ENCODE assay signal across 23 cellular contexts in the genomic region with DNA sequence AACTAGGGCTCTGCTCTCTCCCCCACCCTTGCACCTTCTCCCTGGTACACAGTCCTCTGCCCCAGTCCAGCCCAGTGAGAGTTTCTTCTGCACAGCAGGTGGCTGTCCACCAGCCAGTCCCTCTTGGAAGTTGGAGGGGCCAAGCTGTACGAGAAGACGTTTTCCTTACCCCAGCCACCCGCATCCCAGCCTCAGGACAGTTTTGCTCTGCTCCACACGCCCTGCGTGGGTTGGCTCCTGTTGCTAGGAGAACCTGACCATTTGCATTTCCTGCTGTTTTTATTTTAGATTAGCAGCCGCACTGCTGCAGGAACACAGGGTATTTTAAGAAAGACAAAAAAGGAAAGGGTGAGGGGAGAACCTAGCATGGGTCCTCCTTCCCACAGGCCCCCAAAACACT. TPM values are rescaled to one million over a fixed set of nuclear protein-coding genes. Genes with fewer than 3 reads are reported as not detected.
DNase-seq lines count a peak whose midpoint lies in the region; ATAC-seq, FAIRE-seq and TF ChIP-seq lines count a peak whose summit lies in the region.
"Had no signal": no experiment of that assay in that cellular context is flagged by ENCODE, and none has a peak within 500 bp of the region (broad histone marks: within the 10 kb centered on the region; RNA-seq: fewer than 3 reads in every experiment).

No MANE protein-coding gene starts in this region.

- no CpG with 5 or more reads among the region's 6 CpGs for WGBS in trophoblast cell (ENCODE audit: extremely low coverage, insufficient coverage, insufficient read length)

- H2BK12ac ChIP-seq in trophoblast cell (ENCODE audit: low read length) = no peak overlapping the region

- H3K9me2 ChIP-seq in DOHH2 (replicated peaks; ENCODE audit: control insufficient read depth, low read length) = no peaks in the 10 kb centered on the region

- H3K27ac Mint-ChIP-seq in astrocyte (ENCODE audit: unreplicated experiment) = peak overlapping the region; percentile 15
- H3K27ac Mint-ChIP-seq: CD4-positive, alpha-beta T cell had no signal

- DNase-seq in NCI-H526 (lab: John Stamatoyannopoulos, UW) (peak; percentile 30 to 79), astrocyte (ENCODE audit: low read depth) (no peak), trophoblast cell (no peak), AG08396 (ENCODE audit: low spot score) (no peak)
- DNase-seq: ACHN; Caco-2; CD4-positive, alpha-beta T cell; DMS153; DMS79; GF-D8; GM23248; HCEC 1CT; IMR-90 had no signal

- H3K27me3 Mint-ChIP-seq in astrocyte (ENCODE audit: low read depth, unreplicated experiment) = peaks cover 45% of the 10 kb centered on the region

- H3K27me3 ChIP-seq in DOHH2 (ENCODE audit: control insufficient read depth, low read length) (peaks cover 28% of the 10 kb centered on the region), astrocyte (ENCODE audit: insufficient read depth, low read length) (peaks cover 30% of the 10 kb centered on the region), trophoblast cell (ENCODE audit: insufficient read depth, low read length) (peaks cover 34% of the 10 kb centered on the region)

- H3K4me1 ChIP-seq in DOHH2 (ENCODE audit: control insufficient read depth, low read length) (peaks cover 61% of the 10 kb centered on the region), astrocyte (ENCODE audit: insufficient read depth, low read length) (peaks cover 22% of the 10 kb centered on the region), trophoblast cell (ENCODE audit: control insufficient read depth in 1 of 2, insufficient read depth in 2 of 2, low read length in 2 of 2) (no peaks in the 10 kb centered on the region)

- H2BK5ac ChIP-seq in trophoblast cell (ENCODE audit: low read depth, low read length, poor library complexity) = no peak overlapping the region

- H3K36me3 ChIP-seq in DOHH2 (ENCODE audit: control insufficient read depth, low read length) = no peaks in the 10 kb centered on the region
- H3K36me3 ChIP-seq in astrocyte (ENCODE audit: insufficient read depth, low read length) = no peaks in the 10 kb centered on the region
- H3K36me3 ChIP-seq in trophoblast cell (ENCODE audit: control insufficient read depth in 1 of 2, insufficient read depth in 2 of 2, low read length in 2 of 2) = no peaks in the 10 kb centered on the region

- H2AK5ac ChIP-seq in trophoblast cell (ENCODE audit: low read length) = no peak overlapping the region

- ATAC-seq in GM21619 (IDR thresholded peaks at IDR 0.05; ENCODE audit: unreplicated experiment) (no peak), GM21390 (IDR thresholded peaks at IDR 0.05; ENCODE audit: unreplicated experiment) (no peak)
- ATAC-seq: K562 had no signal

- H3K4me3 Mint-ChIP-seq in astrocyte (ENCODE audit: unreplicated experiment) = no peak overlapping the region
- H3K4me3 Mint-ChIP-seq: CD4-positive, alpha-beta T cell had no signal

- H3K27ac ChIP-seq in DOHH2 (ENCODE audit: low read depth, low read length) (no peak overlapping the region), astrocyte (ENCODE audit: low read depth, low read length) (no peak overlapping the region), trophoblast cell (ENCODE audit: low read depth, low read length) (no peak overlapping the region)
- H3K27ac ChIP-seq: C4-2B, GM23248, HL-60 had no signal

- H3K4me1 Mint-ChIP-seq in astrocyte (ENCODE audit: low read depth, unreplicated experiment) = peaks cover 38% of the 10 kb centered on the region

- peaks cover 2% of the 10 kb centered on the region for H3K36me3 Mint-ChIP-seq in astrocyte (ENCODE audit: low read depth, unreplicated experiment)

- H4K8ac ChIP-seq in trophoblast cell (ENCODE audit: low read depth, low read length) = no peak overlapping the region

- no peak overlapping the region for H3K4ac ChIP-seq in trophoblast cell (ENCODE audit: low read depth, low read length)

- H4K20me1 ChIP-seq in DOHH2 (ENCODE audit: control insufficient read depth, insufficient read depth, low read depth, low read length) (no peaks in the 10 kb centered on the region), astrocyte (ENCODE audit: insufficient read depth, low read length) (no peaks in the 10 kb centered on the region)

- H3K9me3 ChIP-seq in DOHH2 (ENCODE audit: control insufficient read depth, insufficient read depth, low read length) (no peaks in the 10 kb centered on the region), astrocyte (ENCODE audit: insufficient read depth, low read depth, low read length) (no peaks in the 10 kb centered on the region), trophoblast cell (ENCODE audit: insufficient read depth, low read depth, low read length) (no peaks in the 10 kb centered on the region)
- H3K9me3 ChIP-seq: Caco-2 had no signal

- peak overlapping the region; percentile 47 for H3K4me2 ChIP-seq in DOHH2 (ENCODE audit: low read length)
- H3K4me2 ChIP-seq in astrocyte (ENCODE audit: low read length) = no peak overlapping the region
- H3K4me2 ChIP-seq in trophoblast cell (ENCODE audit: low read length) = no peak overlapping the region

- TF ChIP-seq CTCF in DOHH2 (IDR thresholded peaks at IDR 0.05; ENCODE audit: low read depth, low read length, poor library complexity, severe bottlenecking) = no peak
- TF ChIP-seq CTCF in astrocyte (IDR thresholded peaks at IDR 0.05; ENCODE audit: insufficient read depth, low read depth, low read length) = no peak

- no peak overlapping the region for H3K23ac ChIP-seq in trophoblast cell (ENCODE audit: low read length)

- H3K14ac ChIP-seq in trophoblast cell (ENCODE audit: low read length) = no peak overlapping the region

- no peak overlapping the region for H3K18ac ChIP-seq in trophoblast cell (ENCODE audit: low read length)

- no peaks in the 10 kb centered on the region for H3K79me1 ChIP-seq in trophoblast cell (ENCODE audit: low read length)

- peaks cover 5% of the 10 kb centered on the region for H3K9me3 Mint-ChIP-seq in astrocyte (ENCODE audit: unreplicated experiment)
- H3K9me3 Mint-ChIP-seq: CD4-positive, alpha-beta T cell had no signal

- FAIRE-seq in astrocyte (lab: Jason Lieb, UNC) = no peak
- FAIRE-seq: A204.1, D721Med, K562 had no signal

- H3K4me3 ChIP-seq in DOHH2 (ENCODE audit: low read length) (peak overlapping the region; percentile 25), astrocyte (ENCODE audit: insufficient read depth, low read depth, low read length) (no peak overlapping the region), trophoblast cell (ENCODE audit: low read depth, low read length) (no peak overlapping the region)
- H3K4me3 ChIP-seq: GM23248, K562 had no signal

- H4K12ac ChIP-seq in trophoblast cell (ENCODE audit: low read depth, low read length) = no peak overlapping the region

- no peak overlapping the region for H2BK120ac ChIP-seq in trophoblast cell (ENCODE audit: insufficient read depth, low read length, poor library complexity)

- H3K9ac ChIP-seq in astrocyte (ENCODE audit: low read length) (no peak overlapping the region), trophoblast cell (ENCODE audit: low read length) (no peak overlapping the region)
- H3K9ac ChIP-seq: GM23248 had no signal

- no peaks in the 10 kb centered on the region for H3F3A ChIP-seq in DOHH2 (ENCODE audit: control insufficient read depth, insufficient read depth)

- no peaks in the 10 kb centered on the region for H3K79me2 ChIP-seq in DOHH2 (ENCODE audit: control insufficient read depth, low read length)
- H3K79me2 ChIP-seq in astrocyte (ENCODE audit: insufficient read depth, low read length) = no peaks in the 10 kb centered on the region
- no peaks in the 10 kb centered on the region for H3K79me2 ChIP-seq in trophoblast cell (ENCODE audit: control insufficient read depth, insufficient read depth, low read length, poor library complexity)

- H2AFZ ChIP-seq in astrocyte (ENCODE audit: low read depth, low read length) (no peak overlapping the region), trophoblast cell (ENCODE audit: insufficient read depth, low read length, poor library complexity) (no peak overlapping the region)
- H2AFZ ChIP-seq: GM23248 had no signal

- no peak overlapping the region for H4K91ac ChIP-seq in trophoblast cell (ENCODE audit: low read depth, low read length)

RNA-seq across cellular contexts. Expression of a gene that starts 17.6 kb away (rescaled TPM):
- 1.5 and 1.7 TPM in 2 replicates for total RNA-seq in astrocyte
- polyA plus RNA-seq in trophoblast cell (2013) = 0.63 and 0.67 TPM in 2 replicates

RNA-seq across cellular contexts. Expression of a gene that starts 29.9 kb away (rescaled TPM):
- 0.18 TPM in 1 of 2 replicates, not detected in the other for total RNA-seq in astrocyte
- polyA plus RNA-seq in trophoblast cell (2013) = 0.04 TPM in 1 of 2 replicates, not detected in the other
- total RNA-seq: Caco-2, GM23248, H4, HT1080, IMR-90, K562 had no signal
- polyA plus RNA-seq: GM23248, IMR-90, K562 had no signal

RNA-seq across cellular contexts. Expression of a gene that starts 39.9 kb away (rescaled TPM):
- 9.4 and 22.0 TPM in 2 replicates for total RNA-seq in astrocyte
- 4.6 and 4.8 TPM in 2 replicates for polyA plus RNA-seq in trophoblast cell (2013)
- total RNA-seq: GM23248 had no signal
- polyA plus RNA-seq: GM23248 had no signal

RNA-seq across cellular contexts. Expression of a gene that starts 48.5 kb away (rescaled TPM):
- 5.0 and 6.2 TPM in 2 replicates for total RNA-seq in astrocyte
- 8.8 and 10.8 TPM in 2 replicates for polyA plus RNA-seq in trophoblast cell (2013)

RNA-seq across cellular contexts. Expression of a gene that starts 48.6 kb away (rescaled TPM):
- 15.4 and 18.5 TPM in 2 replicates for total RNA-seq in astrocyte
- polyA plus RNA-seq in trophoblast cell (2013) = 5.4 and 5.5 TPM in 2 replicates

Comparison
In these comparisons a context has a peak if more than half of its experiments do, and no peak if none do; other contexts are left out.
1. DNase-seq: peak in NCI-H526 (2 of 2); none in astrocyte (single experiment), trophoblast cell (0 of 2) and AG08396 (single experiment).